In the genomic region with DNA sequence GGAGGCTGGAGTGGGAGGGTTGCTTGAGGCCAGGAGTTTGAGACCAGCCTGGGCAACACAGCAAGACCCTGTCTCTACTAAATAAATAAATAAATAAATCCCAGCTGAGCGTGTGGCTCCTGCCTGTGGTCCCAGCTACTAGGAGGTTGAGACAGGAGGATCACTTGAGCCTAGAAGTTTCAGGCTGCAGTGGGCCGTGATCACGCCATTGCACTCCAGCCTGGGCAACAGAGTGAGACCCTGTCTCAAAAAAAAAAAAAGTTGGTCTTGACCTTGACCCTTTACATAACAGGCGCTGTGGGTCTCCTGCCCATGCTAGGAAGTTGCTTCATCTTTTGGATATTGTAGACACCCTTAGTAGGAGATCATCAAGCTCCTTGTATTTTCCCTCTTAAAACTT, we compare ENCODE assay signal across 25 cellular contexts. TPM values are rescaled to one million over a fixed set of nuclear protein-coding genes. Genes with fewer than 3 reads are reported as not detected.
DNase-seq lines count a peak whose midpoint lies in the region; ATAC-seq and TF ChIP-seq lines count a peak whose summit lies in the region.
"Had no signal": no experiment of that assay in that cellular context is flagged by ENCODE, and none has a peak within 500 bp of the region (broad histone marks: within the 10 kb centered on the region; RNA-seq: fewer than 3 reads in every experiment).

No MANE protein-coding gene starts in this region.

- no peak overlapping the region for H3K27ac ChIP-seq in HEK293 (ENCODE audit: extremely low read depth, low read depth, low read length)
- H3K27ac ChIP-seq: BLaER1 had no signal

- H3K9me3 Mint-ChIP-seq in WTC11, result no peaks in the 10 kb centered on the region
- H3K9me3 Mint-ChIP-seq: CD14-positive monocyte; CD4-positive, alpha-beta memory T cell; CD4-positive, CD25-positive, alpha-beta regulatory T cell; CD8-positive, alpha-beta memory T cell had no signal

- TF ChIP-seq CTCF in HEK293 (tag by site-specific recombination; IDR thresholded peaks at IDR 0.05) (no peak), WTC11 (IDR thresholded peaks at IDR 0.05) (no peak)

- no peaks in the 10 kb centered on the region; the same call in 1 of the 2 replicates for H3K4me1 ChIP-seq in HEK293 (ENCODE audit: control insufficient read depth, insufficient read depth, low read length)
- H3K4me1 ChIP-seq: BE2C, BLaER1 had no signal

- POLR2A ChIA-PET in HEK293 (lab: Yijun Ruan, JAX) (interaction anchor here (1.0 kb wide), 1 partner anchor 11 kb away, joined by 3 read pairs; a partner anchor contains a TSS), WTC11 (lab: Charles Lee) (no interaction called here)

- no peaks in the 10 kb centered on the region for H3K27me3 Mint-ChIP-seq in WTC11 (ENCODE audit: low read depth)
- H3K27me3 Mint-ChIP-seq: CD4-positive, alpha-beta memory T cell; CD4-positive, CD25-positive, alpha-beta regulatory T cell; CD8-positive, alpha-beta memory T cell had no signal

- H3K4me1 Mint-ChIP-seq in WTC11, result peaks cover 7% of the 10 kb centered on the region
- H3K4me1 Mint-ChIP-seq: CD14-positive monocyte; CD4-positive, CD25-positive, alpha-beta regulatory T cell had no signal

- H3K4me3 Mint-ChIP-seq in WTC11, result no peak overlapping the region
- H3K4me3 Mint-ChIP-seq: CD14-positive monocyte; CD4-positive, alpha-beta memory T cell; CD4-positive, CD25-positive, alpha-beta regulatory T cell; CD8-positive, alpha-beta memory T cell had no signal

- H3K4me3 ChIP-seq in HEK293 (ENCODE audit: low read depth, low read length), result no peak overlapping the region
- H3K4me3 ChIP-seq: BLaER1, GM12878 had no signal

- H3K9me3 ChIP-seq in HEK293 (ENCODE audit: control insufficient read depth, insufficient read depth, low read depth, low read length), result no peaks in the 10 kb centered on the region
- H3K9me3 ChIP-seq: BE2C, BLaER1 had no signal

- CTCF ChIA-PET in HEK293 (lab: Yijun Ruan, JAX) (interaction anchor here (1.6 kb wide), 1 partner anchor 40 kb away, joined by 11 read pairs; a partner anchor contains a TSS), WTC11 (lab: Charles Lee) (interaction anchor here (1.1 to 3.1 kb wide), 2 partner anchors 35 to 40 kb away, joined by 3 to 14 read pairs; a partner anchor contains a TSS)

- H3K27ac Mint-ChIP-seq in WTC11, result no peak overlapping the region
- H3K27ac Mint-ChIP-seq: CD4-positive, alpha-beta memory T cell; CD4-positive, CD25-positive, alpha-beta regulatory T cell; CD8-positive, alpha-beta memory T cell had no signal

- ATAC-seq in WTC11, result no peak
- ATAC-seq in HG03159 (IDR thresholded peaks at IDR 0.05; ENCODE audit: unreplicated experiment), result no peak
- no peak for ATAC-seq in HG02610 (IDR thresholded peaks at IDR 0.05; ENCODE audit: unreplicated experiment)
- ATAC-seq: GM12878 had no signal

- DNase-seq in WTC11 (ENCODE audit: low spot score), result no peak
- DNase-seq: 8988T; ACHN; BE2C; C1 segment of cervical spinal cord; CD4-positive, alpha-beta memory T cell; CD4-positive, CD25-positive, alpha-beta regulatory T cell; CD8-positive, alpha-beta memory T cell; COR-L47; DMS 273 treated with DMSO at 0.1 percent for 48 hours; DMS153; DMS53; DMS79; DND-41; EL; GDM1 had no signal

- H3K36me3 Mint-ChIP-seq in WTC11, result no peaks in the 10 kb centered on the region

- H3K36me3 ChIP-seq in HEK293 (ENCODE audit: control insufficient read depth in 2 of 2, insufficient read depth in 1 of 2, low read length in 2 of 2), result peaks cover 4 to 12% of the 10 kb centered on the region in 2 experiments; a peak in 2 of 3 replicates
- H3K36me3 ChIP-seq: BE2C had no signal

TF ChIP-seq in HEK293, 187 proteins besides CTCF, POLR2A, EP300 and RAD21:
- peak; percentile 97 for TF ChIP-seq ZNF121 (tag by site-specific recombination; IDR thresholded peaks at IDR 0.05)
- TF ChIP-seq EGR2 (tag by site-specific recombination; IDR thresholded peaks at IDR 0.05; ENCODE audit: low read depth), result no peak
- no peak for TF ChIP-seq ZNF707 (tag by site-specific recombination; IDR thresholded peaks at IDR 0.05)

TF ChIP-seq in WTC11, 78 proteins besides CTCF, POLR2A, EP300 and RAD21:
- TF ChIP-seq ZNF121 (CRISPR knock-in tag; IDR thresholded peaks at IDR 0.05) (peak; percentile 71; the same call in 1 of the 2 replicates), ZNF263 (CRISPR knock-in tag; IDR thresholded peaks at IDR 0.05; ENCODE audit: low read depth) (no peak)

RNA-seq across cellular contexts. Expression of a gene that starts 11.4 kb away (rescaled TPM):
- total RNA-seq in WTC11 (2021), result 19.1 to 19.9 TPM (median 19.7 TPM) in 3 replicates

RNA-seq across cellular contexts. Expression of a gene that starts 31.3 kb away (rescaled TPM):
- total RNA-seq in WTC11 (2021), result 0.09 TPM in 2 of 3 replicates, not detected in the other
- total RNA-seq: A673; CD4-positive, alpha-beta memory T cell; CD4-positive, CD25-positive, alpha-beta regulatory T cell; CD8-positive, alpha-beta memory T cell; Daoy; G401; GM12878 had no signal

RNA-seq across cellular contexts. Expression of a gene that starts 40.1 kb away (rescaled TPM):
- total RNA-seq in WTC11 (2021), result 89.3 to 108 TPM (median 90.4 TPM) in 3 replicates

RNA-seq across cellular contexts. Expression of a gene that starts 41.3 kb away (rescaled TPM):
- total RNA-seq in WTC11 (2021), result 35.1 to 41.5 TPM (median 40.5 TPM) in 3 replicates
